1 cellular context compared by ENCODE assay signal in genomic region chr1:234733427-234733826, GRCh38.
TF ChIP-seq lines count a peak whose summit lies in the region.

No MANE protein-coding gene starts in this region.

TF ChIP-seq in WTC11, 78 proteins besides CTCF, POLR2A, EP300 and RAD21 (continued from another document):
- TF ChIP-seq E2F5 (CRISPR knock-in tag; IDR thresholded peaks at IDR 0.05) (no peak), FOXK1 (CRISPR knock-in tag; IDR thresholded peaks at IDR 0.05) (no peak), ATF6 (CRISPR knock-in tag; IDR thresholded peaks at IDR 0.05) (no peak)
